In genomic region chr22:37391702-37392101, GRCh38 we compare ENCODE assay signal across 35 cellular contexts. TPM values are rescaled to one million over a fixed set of nuclear protein-coding genes. Genes with fewer than 3 reads are reported as not detected.
"Had no signal": no experiment of that assay in that cellular context is flagged by ENCODE, and none has a peak within 500 bp of the region (broad histone marks: within the 10 kb centered on the region; RNA-seq: fewer than 3 reads in every experiment).

No MANE protein-coding gene starts in this region.

- H3K27me3 ChIP-seq: adrenal gland, body of pancreas, cardiac muscle cell, colonic mucosa had no signal

- H3K27me3 Mint-ChIP-seq: activated CD8-positive, alpha-beta T cell treated with anti-CD3 and anti-CD28 coated beads for 36 hours had no signal

- DNase-seq: activated B cell treated with CpG ODN at 0.5 μM for 24 hours; activated CD4-positive, alpha-beta T cell treated with anti-CD3 and anti-CD28 coated beads for 48 hours; activated CD4-positive, alpha-beta T cell treated with anti-CD3 and anti-CD28 coated beads, Interleukin-2, amount 50 U/mL, for 1 hour; activated CD4-positive, alpha-beta T cell treated with anti-CD3 and anti-CD28 coated beads, Interleukin-2, amount 50 U/mL, for 48 hours; activated CD8-positive, alpha-beta memory T cell treated with anti-CD3 and anti-CD28 coated beads for 24 hours; activated CD8-positive, alpha-beta T cell treated with anti-CD3 and anti-CD28 coated beads for 36 hours; activated effector memory CD4-positive, alpha-beta T cell treated with anti-CD3 and anti-CD28 coated beads, Interleukin-2, amount 50 U/mL, for 16 hours; activated naive CD4-positive, alpha-beta T cell treated with anti-CD3 and anti-CD28 coated beads for 36 hours; activated naive CD8-positive, alpha-beta T cell treated with anti-CD3 and anti-CD28 coated beads for 36 hours; activated naive CD8-positive, alpha-beta T cell treated with anti-CD3 and anti-CD28 coated beads, Interleukin-2, amount 50 U/mL, for 24 hours; activated T-cell treated with anti-CD3 and anti-CD28 coated beads, Interleukin-2, amount 50 U/mL, for 48 hours; adrenal gland; amygdala; aorta; body of pancreas; central memory CD4-positive, alpha-beta T cell; cerebellar nuclear complex; colonic mucosa; effector CD8-positive, alpha-beta T cell; erythroblast; foreskin keratinocyte; gastrocnemius medialis; heart right ventricle; T-helper 1 cell; T-helper 17 cell; T1000; WERI-Rb-1 had no signal

- H3K4me3 Mint-ChIP-seq: activated B cell treated with CpG ODN at 0.5 μM for 24 hours; activated CD8-positive, alpha-beta T cell treated with anti-CD3 and anti-CD28 coated beads for 36 hours; activated naive CD4-positive, alpha-beta T cell treated with anti-CD3 and anti-CD28 coated beads for 36 hours; activated naive CD4-positive, alpha-beta T cell treated with anti-CD3 and anti-CD28 coated beads, Interleukin-2, amount 50 U/mL, for 24 hours; activated naive CD8-positive, alpha-beta T cell treated with anti-CD3 and anti-CD28 coated beads for 36 hours; activated naive CD8-positive, alpha-beta T cell treated with anti-CD3 and anti-CD28 coated beads, Interleukin-2, amount 50 U/mL, for 24 hours; activated T-helper 1 cell treated with anti-CD3 and anti-CD28 coated beads, Interleukin-12 subunit alpha, Interleukin-12 subunit beta, Interleukin-2, Interleukin-4 antibody, amounts not matched to agents 30 ng/mL and 10 ng/mL and 1 ng/mL, durations not matched to agents 14 hours and 24 hours and 36 hours; T-helper 17 cell; T-helper 2 cell treated with Interferon-gamma antibody and Interleukin-4, amounts not matched to agents 5 μg/mL and 100 μg/mL, for 36 hours had no signal

- H3K9me3 ChIP-seq: adrenal gland, body of pancreas, breast epithelium, colonic mucosa, esophagus muscularis mucosa, gastrocnemius medialis, heart right ventricle had no signal

- H3K27ac Mint-ChIP-seq: activated B cell treated with CpG ODN at 0.5 μM for 24 hours; activated CD8-positive, alpha-beta T cell treated with anti-CD3 and anti-CD28 coated beads for 36 hours; activated naive CD4-positive, alpha-beta T cell treated with anti-CD3 and anti-CD28 coated beads for 36 hours; activated naive CD4-positive, alpha-beta T cell treated with anti-CD3 and anti-CD28 coated beads, Interleukin-2, amount 50 U/mL, for 24 hours; activated naive CD8-positive, alpha-beta T cell treated with anti-CD3 and anti-CD28 coated beads for 36 hours; activated naive CD8-positive, alpha-beta T cell treated with anti-CD3 and anti-CD28 coated beads, Interleukin-2, amount 50 U/mL, for 24 hours; activated T-helper 1 cell treated with anti-CD3 and anti-CD28 coated beads, Interleukin-12 subunit alpha, Interleukin-12 subunit beta, Interleukin-2, Interleukin-4 antibody, amounts not matched to agents 30 ng/mL and 10 ng/mL and 1 ng/mL, durations not matched to agents 14 hours and 24 hours and 36 hours; activated T-helper 2 cell treated with anti-CD3 and anti-CD28 coated beads, Interferon-gamma antibody, Interleukin-2, Interleukin-4, amounts not matched to agents 10 μg/mL and 5 μg/mL and 100 μg/mL, durations not matched to agents 14 hours and 24 hours and 36 hours; T-helper 17 cell; T-helper 2 cell treated with Interferon-gamma antibody and Interleukin-4, amounts not matched to agents 5 μg/mL and 100 μg/mL, for 36 hours had no signal

- H3K4me3 ChIP-seq: adrenal gland, body of pancreas, breast epithelium, cardiac muscle cell, colonic mucosa, esophagus muscularis mucosa, gastrocnemius medialis, heart right ventricle had no signal

- H3K27ac ChIP-seq: adrenal gland, body of pancreas, breast epithelium, cardiac muscle cell, colonic mucosa, esophagus muscularis mucosa, foreskin keratinocyte, gastrocnemius medialis, heart right ventricle, WERI-Rb-1 had no signal

- H3K9me3 Mint-ChIP-seq: activated B cell treated with CpG ODN at 0.5 μM for 24 hours; activated CD8-positive, alpha-beta T cell treated with anti-CD3 and anti-CD28 coated beads for 36 hours; activated naive CD4-positive, alpha-beta T cell treated with anti-CD3 and anti-CD28 coated beads for 36 hours; activated naive CD4-positive, alpha-beta T cell treated with anti-CD3 and anti-CD28 coated beads, Interleukin-2, amount 50 U/mL, for 24 hours; activated naive CD8-positive, alpha-beta T cell treated with anti-CD3 and anti-CD28 coated beads for 36 hours; activated naive CD8-positive, alpha-beta T cell treated with anti-CD3 and anti-CD28 coated beads, Interleukin-2, amount 50 U/mL, for 24 hours; activated T-helper 1 cell treated with anti-CD3 and anti-CD28 coated beads, Interleukin-12 subunit alpha, Interleukin-12 subunit beta, Interleukin-2, Interleukin-4 antibody, amounts not matched to agents 30 ng/mL and 10 ng/mL and 1 ng/mL, durations not matched to agents 14 hours and 24 hours and 36 hours; activated T-helper 2 cell treated with anti-CD3 and anti-CD28 coated beads, Interferon-gamma antibody, Interleukin-2, Interleukin-4, amounts not matched to agents 10 μg/mL and 5 μg/mL and 100 μg/mL, durations not matched to agents 14 hours and 24 hours and 36 hours; T-helper 2 cell treated with Interferon-gamma antibody and Interleukin-4, amounts not matched to agents 5 μg/mL and 100 μg/mL, for 36 hours had no signal

- ATAC-seq: activated CD4-positive, CD25-positive, alpha-beta regulatory T cell treated with anti-CD3 and anti-CD28 coated beads, Interleukin-2, amount 50 U/mL, for 24 hours; activated CD8-positive, alpha-beta T cell treated with anti-CD3 and anti-CD28 coated beads for 36 hours; activated naive CD8-positive, alpha-beta T cell treated with anti-CD3 and anti-CD28 coated beads, Interleukin-2, amount 50 U/mL, for 24 hours; body of pancreas; foreskin keratinocyte; gastrocnemius medialis; heart right ventricle; T-helper 17 cell had no signal

- H3K4me1 ChIP-seq: adrenal gland, body of pancreas, breast epithelium, colonic mucosa, esophagus muscularis mucosa, foreskin keratinocyte, gastrocnemius medialis, heart right ventricle had no signal

- H3K4me1 Mint-ChIP-seq: activated B cell treated with CpG ODN at 0.5 μM for 24 hours; activated naive CD4-positive, alpha-beta T cell treated with anti-CD3 and anti-CD28 coated beads, Interleukin-2, amount 50 U/mL, for 24 hours; activated naive CD8-positive, alpha-beta T cell treated with anti-CD3 and anti-CD28 coated beads for 36 hours; activated naive CD8-positive, alpha-beta T cell treated with anti-CD3 and anti-CD28 coated beads, Interleukin-2, amount 50 U/mL, for 24 hours had no signal

- H3K36me3 Mint-ChIP-seq: activated naive CD4-positive, alpha-beta T cell treated with anti-CD3 and anti-CD28 coated beads, Interleukin-2, amount 50 U/mL, for 24 hours; activated naive CD8-positive, alpha-beta T cell treated with anti-CD3 and anti-CD28 coated beads for 36 hours had no signal

- H3K36me3 ChIP-seq: adrenal gland, breast epithelium, cardiac muscle cell, colonic mucosa, esophagus muscularis mucosa, gastrocnemius medialis, heart right ventricle, WERI-Rb-1 had no signal

RNA-seq across cellular contexts. Expression of gene ELFN2, which starts 35.6 kb away (rescaled TPM):
- total RNA-seq: activated B cell treated with CpG ODN at 0.5 μM for 24 hours, breast epithelium had no signal
- polyA plus RNA-seq: aorta, cardiac muscle cell had no signal
